ENCODE assay signal across 13 cellular contexts in the genomic region with DNA sequence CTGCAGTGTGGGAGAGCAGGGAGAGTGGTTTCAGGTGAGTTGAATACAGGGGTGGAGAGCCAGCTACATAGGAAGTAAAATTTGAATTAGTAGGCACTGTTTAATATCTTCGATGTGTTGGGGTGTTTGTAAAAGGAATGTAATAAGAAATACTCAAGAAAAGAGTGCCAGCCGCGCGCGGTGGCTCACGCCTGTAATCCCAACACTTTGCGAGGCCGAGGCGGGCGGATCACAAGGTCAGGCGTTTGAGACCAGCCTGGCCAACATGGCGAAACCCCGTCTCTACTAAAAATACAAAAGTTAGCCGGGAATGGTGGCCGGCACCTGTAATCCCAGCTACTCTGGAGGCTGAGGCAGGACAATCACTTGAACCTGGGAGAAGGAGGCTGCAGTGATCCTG. TPM values are rescaled to one million over a fixed set of nuclear protein-coding genes. Genes with fewer than 3 reads are reported as not detected.
DNase-seq lines count a peak whose midpoint lies in the region; ATAC-seq and TF ChIP-seq lines count a peak whose summit lies in the region.
"Not testable (repeated sequence)": the region's sequence is repeated elsewhere in the genome, so short reads cannot be mapped to it uniquely, and the experiment has no call there.
"Had no signal": no experiment of that assay in that cellular context is flagged by ENCODE, and none has a peak within 500 bp of the region (broad histone marks: within the 10 kb centered on the region; RNA-seq: fewer than 3 reads in every experiment).

No MANE protein-coding gene starts in this region.

- H3K9ac ChIP-seq in iPS-18a (ENCODE audit: low read length), result not testable (repeated sequence)

- H3K4me1 Mint-ChIP-seq in CD4-positive, alpha-beta T cell (ENCODE audit: low read depth), result peaks cover 33% of the 10 kb centered on the region
- H3K4me1 Mint-ChIP-seq in IgD-negative memory B cell, result peaks cover 9 to 18% (median 17%) of the 10 kb centered on the region in 3 donors
- peaks cover 22% of the 10 kb centered on the region for H3K4me1 Mint-ChIP-seq in T-helper 17 cell
- peaks cover 32% of the 10 kb centered on the region for H3K4me1 Mint-ChIP-seq in activated T-cell treated with anti-CD3 and anti-CD28 coated beads, Interleukin-2, amount 50 U/mL, for 72 hours (ENCODE audit: low read depth)
- peaks cover 28% of the 10 kb centered on the region for H3K4me1 Mint-ChIP-seq in central memory CD8-positive, alpha-beta T cell
- H3K4me1 Mint-ChIP-seq in nephron progenitor cell, result peaks cover 42% of the 10 kb centered on the region
- peaks cover 31% of the 10 kb centered on the region for H3K4me1 Mint-ChIP-seq in stimulated activated memory B cell treated with anti-CD40 and anti-IgM and Interleukin-4, amounts not matched to agents 10 μg/mL and 1 μg/mL and 100 μg/mL, for 72 hours

- CTCF ChIA-PET in CD4-positive, alpha-beta T cell (lab: Charles Lee), result interaction anchor here (2.7 kb wide), 1 partner anchor 11 kb away, joined by 11 read pairs; no protein-coding TSS in a partner anchor

- H3K27ac Mint-ChIP-seq in CD4-positive, alpha-beta T cell, result peak overlapping the region; percentile 99
- H3K27ac Mint-ChIP-seq in IgD-negative memory B cell (peak overlapping the region in 1 of 3 donors; percentile 91), T-helper 17 cell (peak overlapping the region; percentile 97), nephron progenitor cell (peak overlapping the region; percentile 99)
- H3K27ac Mint-ChIP-seq in activated T-cell treated with anti-CD3 and anti-CD28 coated beads, Interleukin-2, amount 50 U/mL, for 72 hours, result peak overlapping the region; percentile 98
- peak overlapping the region; percentile 98 for H3K27ac Mint-ChIP-seq in central memory CD8-positive, alpha-beta T cell (ENCODE audit: low read depth)
- peak overlapping the region; percentile 97 for H3K27ac Mint-ChIP-seq in stimulated activated memory B cell treated with anti-CD40 and anti-IgM and Interleukin-4, amounts not matched to agents 10 μg/mL and 1 μg/mL and 100 μg/mL, for 72 hours

- H3K27me3 ChIP-seq in CD4-positive, alpha-beta T cell (ENCODE audit: control insufficient read depth, insufficient read depth, low read length); iPS-18a (ENCODE audit: control insufficient read depth, insufficient read depth, low read length): not testable (repeated sequence)

- POLR2A ChIA-PET in CD4-positive, alpha-beta T cell (lab: Charles Lee), result interaction anchor here (2.4 to 2.5 kb wide), 2 partner anchors 93 to 293 kb away, joined by 10 to 12 read pairs; partner anchors contain the start of gene STX18

- H3K4me1 ChIP-seq in iPS-18a (ENCODE audit: control insufficient read depth, low read depth, low read length), result not testable (repeated sequence)

- not testable (repeated sequence) for H3K27me3 Mint-ChIP-seq in CD4-positive, alpha-beta T cell; IgD-negative memory B cell; T-helper 17 cell; activated T-cell treated with anti-CD3 and anti-CD28 coated beads, Interleukin-2, amount 50 U/mL, for 72 hours (ENCODE audit: low read depth); central memory CD8-positive, alpha-beta T cell; stimulated activated memory B cell treated with anti-CD40 and anti-IgM and Interleukin-4, amounts not matched to agents 10 μg/mL and 1 μg/mL and 100 μg/mL, for 72 hours
- peaks cover 27% of the 10 kb centered on the region for H3K27me3 Mint-ChIP-seq in nephron progenitor cell (ENCODE audit: low read depth, poor library complexity)

- peak overlapping the region; percentile 94 for H3K4me3 ChIP-seq in iPS-18a (ENCODE audit: low read length)

- not testable (repeated sequence) for H3K9me3 ChIP-seq in CD4-positive, alpha-beta T cell (ENCODE audit: control insufficient read depth, low read length); T-helper 17 cell (ENCODE audit: control insufficient read depth, low read length, poor library complexity, severe bottlenecking); iPS-18a (ENCODE audit: control insufficient read depth, low read depth, low read length)

- peak overlapping the region; percentile 89 for H3K4me3 Mint-ChIP-seq in CD4-positive, alpha-beta T cell
- H3K4me3 Mint-ChIP-seq in IgD-negative memory B cell (peak overlapping the region; percentile 95 to 100 (median 98)), T-helper 17 cell (peak overlapping the region; percentile 93), nephron progenitor cell (peak overlapping the region; percentile 95)
- H3K4me3 Mint-ChIP-seq in activated T-cell treated with anti-CD3 and anti-CD28 coated beads, Interleukin-2, amount 50 U/mL, for 72 hours, result peak overlapping the region; percentile 86 to 94
- H3K4me3 Mint-ChIP-seq in central memory CD8-positive, alpha-beta T cell, result peak overlapping the region; percentile 96
- peak overlapping the region; percentile 21 for H3K4me3 Mint-ChIP-seq in stimulated activated memory B cell treated with anti-CD40 and anti-IgM and Interleukin-4, amounts not matched to agents 10 μg/mL and 1 μg/mL and 100 μg/mL, for 72 hours

- H3K27ac ChIP-seq in CD4-positive, alpha-beta T cell (ENCODE audit: low read depth, low read length); iPS-18a (ENCODE audit: low read length): not testable (repeated sequence)

- intact Hi-C loops in CD4-positive, alpha-beta T cell (cut with DNase I, micrococcal nuclease), result loop anchor here (5.0 kb wide), 3 partner anchors 43 to 293 kb away; partner anchors contain the start of genes LYAR (in 1 of the 2), STX18 (in 1 of the 2) and ZBTB49 (in 1 of the 2)

- H3K9me3 Mint-ChIP-seq in CD4-positive, alpha-beta T cell; IgD-negative memory B cell; activated T-cell treated with anti-CD3 and anti-CD28 coated beads, Interleukin-2, amount 50 U/mL, for 72 hours; central memory CD8-positive, alpha-beta T cell; nephron progenitor cell; stimulated activated memory B cell treated with anti-CD40 and anti-IgM and Interleukin-4, amounts not matched to agents 10 μg/mL and 1 μg/mL and 100 μg/mL, for 72 hours: not testable (repeated sequence)

- ATAC-seq in CD4-positive, alpha-beta T cell (ENCODE audit: poor library complexity); T-helper 17 cell; activated T-cell treated with anti-CD3 and anti-CD28 coated beads, Interleukin-2, amount 50 U/mL, for 72 hours (replicated peaks in 1 of 2); central memory CD8-positive, alpha-beta T cell (replicated peaks; ENCODE audit: extremely low read depth, poor library complexity, severe bottlenecking); stimulated activated memory B cell treated with anti-CD40 and anti-IgM and Interleukin-4, amounts not matched to agents 10 μg/mL and 1 μg/mL and 100 μg/mL, for 72 hours: not testable (repeated sequence)

- DNase-seq in CD4-positive, alpha-beta T cell; T-helper 17 cell; activated T-cell treated with anti-CD3 and anti-CD28 coated beads, Interleukin-2, amount 50 U/mL, for 72 hours; central memory CD8-positive, alpha-beta T cell (ENCODE audit: low spot score in 2 of 2); nephron progenitor cell: not testable (repeated sequence)

- TF ChIP-seq CTCF in CD4-positive, alpha-beta T cell (IDR thresholded peaks at IDR 0.05); nephron progenitor cell (IDR thresholded peaks at IDR 0.05): not testable (repeated sequence)

- peaks cover 33% of the 10 kb centered on the region for H3K36me3 Mint-ChIP-seq in CD4-positive, alpha-beta T cell (ENCODE audit: low read depth)
- not testable (repeated sequence) for H3K36me3 Mint-ChIP-seq in IgD-negative memory B cell; T-helper 17 cell (ENCODE audit: low read depth)
- peaks cover 8 to 11% of the 10 kb centered on the region in 2 donors for H3K36me3 Mint-ChIP-seq in activated T-cell treated with anti-CD3 and anti-CD28 coated beads, Interleukin-2, amount 50 U/mL, for 72 hours (ENCODE audit: insufficient read depth in 2 of 2)
- peaks cover 16% of the 10 kb centered on the region for H3K36me3 Mint-ChIP-seq in central memory CD8-positive, alpha-beta T cell (ENCODE audit: insufficient read depth)
- peaks cover 14% of the 10 kb centered on the region for H3K36me3 Mint-ChIP-seq in nephron progenitor cell (ENCODE audit: low read depth)
- H3K36me3 Mint-ChIP-seq in stimulated activated memory B cell treated with anti-CD40 and anti-IgM and Interleukin-4, amounts not matched to agents 10 μg/mL and 1 μg/mL and 100 μg/mL, for 72 hours, result peaks cover 17% of the 10 kb centered on the region

- peaks cover 13% of the 10 kb centered on the region for H3K36me3 ChIP-seq in iPS-18a (ENCODE audit: control insufficient read depth, low read depth, low read length)

RNA-seq across cellular contexts. Expression of gene TMEM128, which starts 1.3 kb away (rescaled TPM):
- 1 to 10 TPM; 6.0 to 6.9 TPM for total RNA-seq in CD4-positive, alpha-beta T cell
- 23.2 TPM for polyA plus RNA-seq in IgD-negative memory B cell
- total RNA-seq in T-helper 17 cell, result 10 to 100 TPM in 1 of 2 donors, 1 to 10 TPM in 1; 9.0 to 10.5 TPM
- 10 to 100 TPM; 26.2 to 31.2 TPM for total RNA-seq in activated T-cell treated with anti-CD3 and anti-CD28 coated beads, Interleukin-2, amount 50 U/mL, for 72 hours

RNA-seq across cellular contexts. Expression of gene OTOP1, which starts 22.6 kb away (rescaled TPM):
- total RNA-seq in CD4-positive, alpha-beta T cell, result not detected
- not detected for polyA plus RNA-seq in IgD-negative memory B cell
- total RNA-seq in T-helper 17 cell, result not detected
- not detected for total RNA-seq in activated T-cell treated with anti-CD3 and anti-CD28 coated beads, Interleukin-2, amount 50 U/mL, for 72 hours
- total RNA-seq: body of pancreas, left ventricle myocardium inferior, LHCN-M2, upper lobe of left lung had no signal
- polyA plus RNA-seq: AG04450 had no signal

RNA-seq across cellular contexts. Expression of gene LYAR, which starts 40.6 kb away (rescaled TPM):
- 10 to 100 TPM; 13.8 to 13.9 TPM for total RNA-seq in CD4-positive, alpha-beta T cell
- 18.9 TPM for polyA plus RNA-seq in IgD-negative memory B cell
- total RNA-seq in T-helper 17 cell, result 10 to 100 TPM; 14.6 to 18.2 TPM
- 10 to 100 TPM; 25.5 to 41.0 TPM for total RNA-seq in activated T-cell treated with anti-CD3 and anti-CD28 coated beads, Interleukin-2, amount 50 U/mL, for 72 hours

RNA-seq across cellular contexts. Expression of gene ZBTB49, which starts 40.7 kb away (rescaled TPM):
- total RNA-seq in CD4-positive, alpha-beta T cell, result 1 to 10 TPM; 6.6 to 8.8 TPM
- polyA plus RNA-seq in IgD-negative memory B cell, result 7.8 TPM
- total RNA-seq in T-helper 17 cell, result 10 to 100 TPM in 1 of 2 donors, 1 to 10 TPM in 1; 7.4 to 12.9 TPM
- 1 to 10 TPM; 6.4 to 8.2 TPM for total RNA-seq in activated T-cell treated with anti-CD3 and anti-CD28 coated beads, Interleukin-2, amount 50 U/mL, for 72 hours

Comparison
In these comparisons a context has a peak if more than half of its experiments do, and no peak if none do; other contexts are left out.
1. H3K4me3 Mint-ChIP-seq: peak in every context shown above with its lines; median percentile 98 in IgD-negative memory B cell; 96 in central memory CD8-positive, alpha-beta T cell; 95 in nephron progenitor cell; 93 in T-helper 17 cell; 90 in activated T-cell treated with anti-CD3 and anti-CD28 coated beads, Interleukin-2, amount 50 U/mL, for 72 hours; 89 in CD4-positive, alpha-beta T cell; 21 in stimulated activated memory B cell treated with anti-CD40 and anti-IgM and Interleukin-4, amounts not matched to agents 10 μg/mL and 1 μg/mL and 100 μg/mL, for 72 hours.